Comparison of ENCODE assay signal across 8 cellular contexts in genomic region chrX:130170752-130171445, GRCh38.
DNase-seq lines count a peak whose midpoint lies in the region; ATAC-seq lines count a peak whose summit lies in the region.

No MANE protein-coding gene starts in this region.

- peaks cover 46% of the 10 kb centered on the region for H3K4me1 Mint-ChIP-seq in stimulated activated naive CD8-positive, alpha-beta T cell treated with anti-CD3 and anti-CD28 coated beads, Interleukin-15, Interleukin-2, amounts not matched to agents 100 ng/mL and 50 ng/mL, for 24 hours (ENCODE audit: low read depth)

- H3K27ac Mint-ChIP-seq in stimulated activated naive CD8-positive, alpha-beta T cell treated with anti-CD3 and anti-CD28 coated beads, Interleukin-15, Interleukin-2, amounts not matched to agents 100 ng/mL and 50 ng/mL, for 24 hours = peak overlapping the region; percentile 81

- no peaks in the 10 kb centered on the region for H3K4me1 ChIP-seq in endocrine pancreas (ENCODE audit: control insufficient read depth, insufficient read depth, low read length)
- peaks cover 0 to 8% of the 10 kb centered on the region in 2 donors for H3K4me1 ChIP-seq in mucosa of rectum (ENCODE audit: control insufficient read depth in 2 of 2, insufficient read depth in 2 of 2, low read length in 2 of 2)

- no peaks in the 10 kb centered on the region for H3K9me3 ChIP-seq in endocrine pancreas (ENCODE audit: control insufficient read depth, low read length)
- H3K9me3 ChIP-seq in mucosa of rectum (ENCODE audit: control insufficient read depth in 2 of 2, low read length in 2 of 2) = no peaks in the 10 kb centered on the region

- H3K9ac ChIP-seq in endocrine pancreas (ENCODE audit: control insufficient read depth, insufficient read depth, low read length) (peak overlapping the region; percentile 19), mucosa of rectum (ENCODE audit: low read depth in 1 of 2, low read length in 2 of 2) (no peak overlapping the region)

- H3K27me3 Mint-ChIP-seq in stimulated activated naive CD8-positive, alpha-beta T cell treated with anti-CD3 and anti-CD28 coated beads, Interleukin-15, Interleukin-2, amounts not matched to agents 100 ng/mL and 50 ng/mL, for 24 hours = no peaks in the 10 kb centered on the region

- peak overlapping the region; percentile 91 for H3K4me3 Mint-ChIP-seq in stimulated activated naive CD8-positive, alpha-beta T cell treated with anti-CD3 and anti-CD28 coated beads, Interleukin-15, Interleukin-2, amounts not matched to agents 100 ng/mL and 50 ng/mL, for 24 hours

- H3K27ac ChIP-seq in mucosa of rectum (ENCODE audit: low read depth in 2 of 2, low read length in 2 of 2) = no peak overlapping the region

- H3K36me3 Mint-ChIP-seq in stimulated activated naive CD8-positive, alpha-beta T cell treated with anti-CD3 and anti-CD28 coated beads, Interleukin-15, Interleukin-2, amounts not matched to agents 100 ng/mL and 50 ng/mL, for 24 hours (ENCODE audit: low read depth) = no peaks in the 10 kb centered on the region

- H3K36me3 ChIP-seq in endocrine pancreas (ENCODE audit: control insufficient read depth, insufficient read depth, low read length) (no peaks in the 10 kb centered on the region), mucosa of rectum (ENCODE audit: control insufficient read depth in 2 of 2, insufficient read depth in 2 of 2, low read length in 2 of 2) (no peaks in the 10 kb centered on the region)

- peak; percentile 48 for DNase-seq in AG08396 (ENCODE audit: low spot score)
- DNase-seq in NCI-H510A (lab: John Stamatoyannopoulos, UW) = peak; percentile 77
- DNase-seq in activated CD8-positive, alpha-beta memory T cell treated with anti-CD3 and anti-CD28 coated beads for 1 hour (ENCODE audit: extremely low read depth in 1 of 2, low read depth in 1 of 2) = peak; percentile 33 to 34

- H3K4me3 ChIP-seq in endocrine pancreas (ENCODE audit: control insufficient read depth, insufficient read depth, low read length) (no peak overlapping the region), mucosa of rectum (ENCODE audit: low read length in 2 of 2) (peak overlapping the region; percentile 59 to 65)

- peak; percentile 41 for ATAC-seq in GM18870 (IDR thresholded peaks at IDR 0.05; ENCODE audit: unreplicated experiment)
- peak; percentile 72 for ATAC-seq in HG03108 (IDR thresholded peaks at IDR 0.05; ENCODE audit: unreplicated experiment)

- H3K9me3 Mint-ChIP-seq in stimulated activated naive CD8-positive, alpha-beta T cell treated with anti-CD3 and anti-CD28 coated beads, Interleukin-15, Interleukin-2, amounts not matched to agents 100 ng/mL and 50 ng/mL, for 24 hours = no peaks in the 10 kb centered on the region

- no peaks in the 10 kb centered on the region for H3K27me3 ChIP-seq in endocrine pancreas (ENCODE audit: control insufficient read depth, insufficient read depth, low read length)
- peaks cover 3 to 14% of the 10 kb centered on the region in 2 donors for H3K27me3 ChIP-seq in mucosa of rectum (ENCODE audit: control insufficient read depth in 2 of 2, insufficient read depth in 2 of 2, low read length in 2 of 2)
